ENCODE assay signal across 1 cellular context in genomic region chr3:131795382-131796085, GRCh38.
TF ChIP-seq lines count a peak whose summit lies in the region.

No MANE protein-coding gene starts in this region.

TF ChIP-seq in K562, 482 proteins besides CTCF, POLR2A, EP300 and RAD21 (continued from another document and continues in another):
- TF ChIP-seq FOXP4 (CRISPR knock-in tag; IDR thresholded peaks at IDR 0.05; ENCODE audit: borderline replicate concordance) (no peak), GABPA (tag; conservative IDR thresholded peaks at IDR 0.05; ENCODE audit: low read depth) (no peak), CBX3 (IDR thresholded peaks at IDR 0.05; ENCODE audit: borderline replicate concordance in 1 of 2, low read length in 2 of 2) (no peak), ETS2 (tag; IDR thresholded peaks at IDR 0.05; ENCODE audit: borderline replicate concordance, poor library complexity, severe bottlenecking) (no peak), ARNT (IDR thresholded peaks at IDR 0.05) (0 out of 4 replicates have a peak, but pooled peaks of 1 of the 2 experiments have one; percentile 45), MXD1 (CRISPR knock-in tag; IDR thresholded peaks at IDR 0.05; ENCODE audit: borderline replicate concordance, poor library complexity, severe bottlenecking) (no peak), BCL6 (CRISPR knock-in tag; IDR thresholded peaks at IDR 0.05) (no peak), MAFG (tag; conservative IDR thresholded peaks at IDR 0.05) (peak; percentile 57; the same call in 1 of the 2 replicates), TCFL5 (CRISPR knock-in tag; conservative IDR thresholded peaks at IDR 0.05) (no peak), ZBTB8A (IDR thresholded peaks at IDR 0.05; ENCODE audit: partially characterized antibody) (no peak), POLR2B (IDR thresholded peaks at IDR 0.05; ENCODE audit: low read depth, partially characterized antibody) (no peak), HNRNPK (IDR thresholded peaks at IDR 0.05; ENCODE audit: low read depth, low read length, poor library complexity, severe bottlenecking) (no peak), ZNF764 (CRISPR knock-in tag; IDR thresholded peaks at IDR 0.05; ENCODE audit: low read depth) (no peak), ZNF740 (CRISPR knock-in tag; IDR thresholded peaks at IDR 0.05) (no peak), ZNF740 (tag; IDR thresholded peaks at IDR 0.05) (no peak), PTRF (tag; IDR thresholded peaks at IDR 0.05) (no peak), BRCA1 (IDR thresholded peaks at IDR 0.05) (no peak), BRCA1 (CRISPR knock-in tag; IDR thresholded peaks at IDR 0.05) (no peak), POU5F1 (IDR thresholded peaks at IDR 0.05; ENCODE audit: borderline replicate concordance, low read depth, low read length, partially characterized antibody) (no peak), CXXC5 (CRISPR knock-in tag; IDR thresholded peaks at IDR 0.05) (no peak), ZNF384 (IDR thresholded peaks at IDR 0.05; ENCODE audit: low read depth, low read length) (no peak), HNRNPLL (IDR thresholded peaks at IDR 0.05; ENCODE audit: low read depth, low read length, poor library complexity, severe bottlenecking) (no peak), KLF1 (tag; IDR thresholded peaks at IDR 0.05) (0 out of 2 replicates have a peak, but pooled peaks have one; percentile 39), COPS2 (conservative IDR thresholded peaks at IDR 0.05) (no peak), SP1 (CRISPR knock-in tag; IDR thresholded peaks at IDR 0.05) (no peak), ZNF3 (CRISPR knock-in tag; IDR thresholded peaks at IDR 0.05) (no peak), SPI1 (IDR thresholded peaks at IDR 0.05; ENCODE audit: borderline replicate concordance, low read depth, low read length) (0 out of 2 replicates have a peak, but pooled peaks have one; percentile 10), GABPB1 (CRISPR knock-in tag; IDR thresholded peaks at IDR 0.05) (no peak), CBFB (CRISPR knock-in tag; IDR thresholded peaks at IDR 0.05) (peak; percentile 74; the same call in 1 of the 2 replicates), ATF7 (IDR thresholded peaks at IDR 0.05) (peak; percentile 22; the same call in 1 of the 2 replicates), SMAD4 (CRISPR knock-in tag; conservative IDR thresholded peaks at IDR 0.05) (0 out of 2 replicates have a peak, but pooled peaks have one; percentile 41), SIX5 (IDR thresholded peaks at IDR 0.05; ENCODE audit: borderline replicate concordance in 1 of 2, insufficient read depth in 1 of 2, low read depth in 1 of 2, low read length in 2 of 2) (no peak), ZNF277 (CRISPR knock-in tag; IDR thresholded peaks at IDR 0.05; ENCODE audit: borderline replicate concordance) (no peak), JUND (IDR thresholded peaks at IDR 0.05; ENCODE audit: borderline replicate concordance, low read depth, low read length) (0 out of 2 replicates have a peak, but pooled peaks have one; percentile 12), JUND (tag; IDR thresholded peaks at IDR 0.05; ENCODE audit: borderline replicate concordance, low read depth, low read length) (no peak; the same call in 2 of the 3 replicates), ZNF316 (IDR thresholded peaks at IDR 0.05) (peak; percentile 78), MTF1 (CRISPR knock-in tag; IDR thresholded peaks at IDR 0.05; ENCODE audit: borderline replicate concordance) (no peak), PREB (CRISPR knock-in tag; IDR thresholded peaks at IDR 0.05) (no peak), XRCC4 (IDR thresholded peaks at IDR 0.05; ENCODE audit: extremely low read depth, insufficient read depth, insufficient read length) (no peak), POLR2G (IDR thresholded peaks at IDR 0.05; ENCODE audit: low read depth, low read length) (no peak), HMG20A (CRISPR knock-in tag; conservative IDR thresholded peaks at IDR 0.05) (no peak), ZFX (CRISPR knock-in tag; IDR thresholded peaks at IDR 0.05) (no peak), MYNN (IDR thresholded peaks at IDR 0.05) (peak; percentile 27; the same call in 1 of the 2 replicates), MYNN (CRISPR knock-in tag; IDR thresholded peaks at IDR 0.05) (no peak), ZNF699 (CRISPR knock-in tag; IDR thresholded peaks at IDR 0.05; ENCODE audit: insufficient replicate concordance) (no peak), TSC22D4 (tag; IDR thresholded peaks at IDR 0.05) (no peak), TSHZ1 (CRISPR knock-in tag; IDR thresholded peaks at IDR 0.05) (no peak), ZBTB26 (CRISPR knock-in tag; IDR thresholded peaks at IDR 0.05) (no peak), MED1 (CRISPR knock-in tag; IDR thresholded peaks at IDR 0.05; ENCODE audit: borderline replicate concordance) (no peak), TARDBP (IDR thresholded peaks at IDR 0.05) (no peak), NCOA4 (IDR thresholded peaks at IDR 0.05; ENCODE audit: partially characterized antibody) (no peak), TEAD4 (IDR thresholded peaks at IDR 0.05; ENCODE audit: low read length) (peak; percentile 88), TEAD4 (CRISPR knock-in tag; IDR thresholded peaks at IDR 0.05; ENCODE audit: borderline replicate concordance) (no peak), PHB2 (IDR thresholded peaks at IDR 0.05; ENCODE audit: low read depth) (no peak), ZBTB1 (CRISPR knock-in tag; IDR thresholded peaks at IDR 0.05; ENCODE audit: borderline replicate concordance, low read depth) (no peak), HDAC6 (IDR thresholded peaks at IDR 0.05; ENCODE audit: low read depth, low read length) (no peak), ZSCAN29 (IDR thresholded peaks at IDR 0.05) (no peak), PHB (CRISPR knock-in tag; IDR thresholded peaks at IDR 0.05) (no peak), ZNF695 (CRISPR knock-in tag; IDR thresholded peaks at IDR 0.05) (no peak), LARP7 (IDR thresholded peaks at IDR 0.05) (no peak), ZNF354B (CRISPR knock-in tag; IDR thresholded peaks at IDR 0.05) (no peak), BCLAF1 (IDR thresholded peaks at IDR 0.05; ENCODE audit: borderline replicate concordance in 1 of 2, control insufficient read depth in 1 of 2, low read depth in 2 of 2, low read length in 1 of 2) (no peak), KAT7 (CRISPR knock-in tag; IDR thresholded peaks at IDR 0.05; ENCODE audit: borderline replicate concordance) (no peak), RFX5 (IDR thresholded peaks at IDR 0.05; ENCODE audit: low read depth, low read length) (no peak), POLR3G (IDR thresholded peaks at IDR 0.05; ENCODE audit: extremely low read depth, insufficient read length, insufficient replicate concordance) (no peak), SMAD2 (IDR thresholded peaks at IDR 0.05; ENCODE audit: low read depth, low read length) (no peak), ZNF217 (CRISPR knock-in tag; IDR thresholded peaks at IDR 0.05) (no peak), KLF13 (tag; IDR thresholded peaks at IDR 0.05; ENCODE audit: borderline replicate concordance, low read depth) (no peak), NCOA2 (IDR thresholded peaks at IDR 0.05; ENCODE audit: partially characterized antibody in 2 of 2) (no peak), LCOR (CRISPR knock-in tag; IDR thresholded peaks at IDR 0.05) (no peak), MTA3 (IDR thresholded peaks at IDR 0.05; ENCODE audit: borderline replicate concordance) (no peak)
